In the genomic region with DNA sequence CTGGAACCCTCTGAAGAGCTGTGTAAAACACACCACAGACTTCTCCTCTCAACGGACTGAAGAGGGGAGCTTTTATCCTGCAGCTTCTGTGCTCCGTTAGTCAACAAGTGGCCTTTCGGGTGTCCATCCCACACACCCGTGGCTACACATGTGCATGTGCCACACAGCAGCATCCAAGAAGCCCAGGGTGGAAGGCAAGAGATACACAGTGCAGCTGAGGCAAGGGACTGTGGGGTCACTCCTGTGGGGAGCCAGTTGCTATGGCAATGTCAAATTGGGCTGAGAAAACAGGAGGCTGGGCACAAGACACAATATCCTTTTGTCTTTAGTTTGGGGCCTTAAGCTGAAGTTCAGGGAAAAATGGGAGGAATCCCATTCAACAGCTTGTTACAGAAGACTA, we compare ENCODE assay signal across 22 cellular contexts. TPM values are rescaled to one million over a fixed set of nuclear protein-coding genes. Genes with fewer than 3 reads are reported as not detected.
"Had no signal": no experiment of that assay in that cellular context is flagged by ENCODE, and none has a peak within 500 bp of the region (broad histone marks: within the 10 kb centered on the region; RNA-seq: fewer than 3 reads in every experiment).

No MANE protein-coding gene starts in this region.

- H3K27ac Mint-ChIP-seq: activated CD4-positive, alpha-beta memory T cell treated with anti-CD3 and anti-CD28 coated beads for 36 hours; activated CD4-positive, alpha-beta T cell treated with anti-CD3 and anti-CD28 coated beads, Interleukin-2, amount 10 ng/mL, durations not matched to agents 7 days and 5 days; activated naive CD4-positive, alpha-beta T cell treated with anti-CD3 and anti-CD28 coated beads for 36 hours; activated naive CD8-positive, alpha-beta T cell; IgD-negative memory B cell had no signal

- H3K4me2 ChIP-seq: KMS-11, SK-N-SH had no signal

- H3K36me3 ChIP-seq: brain microvascular endothelial cell, cardiac muscle cell had no signal

- H3K27me3 Mint-ChIP-seq: activated CD4-positive, alpha-beta memory T cell treated with anti-CD3 and anti-CD28 coated beads for 36 hours; activated CD4-positive, alpha-beta T cell treated with anti-CD3 and anti-CD28 coated beads, Interleukin-2, amount 10 ng/mL, durations not matched to agents 7 days and 5 days; activated naive CD8-positive, alpha-beta T cell; IgD-negative memory B cell had no signal

- ATAC-seq: activated T-cell treated with anti-CD3 and anti-CD28 coated beads, Interleukin-2, amount 50 U/mL, for 4 hours had no signal

- H3K36me3 Mint-ChIP-seq: activated CD4-positive, alpha-beta memory T cell treated with anti-CD3 and anti-CD28 coated beads for 36 hours; activated naive CD8-positive, alpha-beta T cell; IgD-negative memory B cell had no signal

- H3K27ac ChIP-seq: brain microvascular endothelial cell, cardiac muscle cell, KMS-11 had no signal

- H3K9me3 ChIP-seq: SK-N-SH had no signal

- H3K9me2 ChIP-seq: SK-N-SH had no signal

- H3K27me3 ChIP-seq: brain microvascular endothelial cell, cardiac muscle cell had no signal

- H3K4me3 ChIP-seq: cardiac muscle cell had no signal

- H3K9me3 Mint-ChIP-seq: activated CD4-positive, alpha-beta memory T cell treated with anti-CD3 and anti-CD28 coated beads for 36 hours; activated CD4-positive, alpha-beta T cell treated with anti-CD3 and anti-CD28 coated beads, Interleukin-2, amount 10 ng/mL, durations not matched to agents 7 days and 5 days; activated naive CD4-positive, alpha-beta T cell treated with anti-CD3 and anti-CD28 coated beads for 36 hours; activated T-cell treated with anti-CD3 and anti-CD28 coated beads, Interleukin-2, amount 50 U/mL, for 4 hours; IgD-negative memory B cell had no signal

- DNase-seq: activated CD4-positive, alpha-beta memory T cell treated with anti-CD3 and anti-CD28 coated beads for 36 hours; activated CD4-positive, alpha-beta T cell treated with anti-CD3 and anti-CD28 coated beads, Interleukin-2, amount 10 ng/mL, durations not matched to agents 7 days and 5 days; activated CD4-positive, CD25-positive, alpha-beta regulatory T cell treated with anti-CD3 and anti-CD28 coated beads, Interleukin-2, amount 50 U/mL, for 72 hours; activated CD8-positive, alpha-beta memory T cell treated with anti-CD3 and anti-CD28 coated beads for 24 hours; activated gamma-delta T cell; activated naive CD4-positive, alpha-beta T cell treated with anti-CD3 and anti-CD28 coated beads for 36 hours; activated T-cell treated with anti-CD3 and anti-CD28 coated beads, Interleukin-2, amount 50 U/mL, for 4 hours; brain microvascular endothelial cell; MV-4-11; NCI-H1092 treated with DMSO at 0.1 percent for 48 hours; NCI-H1436; NCI-H187; NCI-H2081; NCI-H524; SK-N-SH; SW 1271 had no signal

- H3K4me3 Mint-ChIP-seq: activated CD4-positive, alpha-beta memory T cell treated with anti-CD3 and anti-CD28 coated beads for 36 hours; activated CD4-positive, alpha-beta T cell treated with anti-CD3 and anti-CD28 coated beads, Interleukin-2, amount 10 ng/mL, durations not matched to agents 7 days and 5 days; activated naive CD4-positive, alpha-beta T cell treated with anti-CD3 and anti-CD28 coated beads for 36 hours; activated naive CD8-positive, alpha-beta T cell; activated T-cell treated with anti-CD3 and anti-CD28 coated beads, Interleukin-2, amount 50 U/mL, for 4 hours; IgD-negative memory B cell had no signal

RNA-seq across cellular contexts. Expression of a gene that starts 36.5 kb away (rescaled TPM):
- total RNA-seq: activated CD4-positive, alpha-beta memory T cell treated with anti-CD3 and anti-CD28 coated beads for 36 hours; activated CD4-positive, alpha-beta T cell treated with anti-CD3 and anti-CD28 coated beads, Interleukin-2, amount 10 ng/mL, durations not matched to agents 7 days and 5 days; activated naive CD4-positive, alpha-beta T cell treated with anti-CD3 and anti-CD28 coated beads for 36 hours; activated T-cell treated with anti-CD3 and anti-CD28 coated beads, Interleukin-2, amount 50 U/mL, for 4 hours; cardiac muscle cell; T-helper 1 cell treated with Interleukin-12 subunit alpha and Interleukin-12 subunit beta and Interleukin-4 antibody, amounts not matched to agents 30 ng/mL and 1 ng/mL, for 36 hours had no signal
- polyA plus RNA-seq: cardiac muscle cell, IgD-negative memory B cell, SK-N-SH had no signal

RNA-seq across cellular contexts. Expression of a gene that starts 58.3 kb away (rescaled TPM):
- total RNA-seq: activated CD4-positive, alpha-beta memory T cell treated with anti-CD3 and anti-CD28 coated beads for 36 hours; activated CD4-positive, alpha-beta T cell treated with anti-CD3 and anti-CD28 coated beads, Interleukin-2, amount 10 ng/mL, durations not matched to agents 7 days and 5 days; activated naive CD4-positive, alpha-beta T cell treated with anti-CD3 and anti-CD28 coated beads for 36 hours; activated T-cell treated with anti-CD3 and anti-CD28 coated beads, Interleukin-2, amount 50 U/mL, for 4 hours; cardiac muscle cell; MCF 10A; T-helper 1 cell treated with Interleukin-12 subunit alpha and Interleukin-12 subunit beta and Interleukin-4 antibody, amounts not matched to agents 30 ng/mL and 1 ng/mL, for 36 hours had no signal
- polyA plus RNA-seq: cardiac muscle cell, IgD-negative memory B cell, SK-N-SH had no signal
